In genomic region chr1:8661185-8662110, GRCh38 we compare ENCODE assay signal across 8 cellular contexts.
DNase-seq lines count a peak whose midpoint lies in the region; ATAC-seq, FAIRE-seq and TF ChIP-seq lines count a peak whose summit lies in the region.

No MANE protein-coding gene starts in this region.

- peaks cover 72% of the 10 kb centered on the region for H3K79me2 ChIP-seq in endothelial cell of umbilical vein (ENCODE audit: control insufficient read depth, insufficient read depth, low read length)

- no peaks in the 10 kb centered on the region for H3K27me3 Mint-ChIP-seq in T-helper 2 cell treated with Interferon-gamma antibody and Interleukin-4, amounts not matched to agents 5 μg/mL and 100 μg/mL, for 36 hours (ENCODE audit: low read depth)

- H3K9ac ChIP-seq in endothelial cell of umbilical vein (replicated peaks; ENCODE audit: extremely low read depth, insufficient read depth, low read length) = peak overlapping the region; percentile 18

- dilution Hi-C loops in endothelial cell of umbilical vein (cut with MboI; ENCODE audit: extremely low pct_ligation_motif_present, low sequenced_read_pairs) = no loop called here

- peak; percentile 77 for FAIRE-seq in endothelial cell of umbilical vein (lab: Jason Lieb, UNC)

- BruUV-seq in endothelial cell of umbilical vein (replicated peaks; lab: Mats Ljungman, UMichigan) = no TSS peak

- no peaks in the 10 kb centered on the region for H3K9me1 ChIP-seq in endothelial cell of umbilical vein (replicated peaks; ENCODE audit: control insufficient read depth, extremely low read depth, insufficient read depth, low read length)

- no peak overlapping the region for H3K4me3 ChIP-seq in endothelial cell of umbilical vein (replicated peaks in 1 of 3; ENCODE audit: insufficient read depth in 1 of 3, low read depth in 1 of 3, low read length in 3 of 3)

- no peak overlapping the region for H2AFZ ChIP-seq in endothelial cell of umbilical vein (ENCODE audit: low read depth, low read length)

- no peaks in the 10 kb centered on the region for H3K9me3 Mint-ChIP-seq in T-helper 2 cell treated with Interferon-gamma antibody and Interleukin-4, amounts not matched to agents 5 μg/mL and 100 μg/mL, for 36 hours

- H3K4me2 ChIP-seq in endothelial cell of umbilical vein (ENCODE audit: insufficient read depth, low read length) = peak overlapping the region; percentile 14

- POLR2A ChIA-PET in endothelial cell of umbilical vein (lab: Charles Lee) = interaction anchor here (1.0 kb wide), 1 partner anchor 14 kb away, joined by 8 read pairs; no protein-coding TSS in a partner anchor

- H3K9me3 ChIP-seq in endothelial cell of umbilical vein (replicated peaks; ENCODE audit: control insufficient read depth, insufficient read depth, low read length) = no peaks in the 10 kb centered on the region

- H3K27ac ChIP-seq in endothelial cell of umbilical vein (ENCODE audit: insufficient read depth, low read depth, low read length) = peak overlapping the region; percentile 70

- DNase-seq in EL = peak; percentile 95
- DNase-seq in NCI-H446 treated with DMSO at 0.1 percent for 48 hours (lab: John Stamatoyannopoulos, UW) = peak; percentile 58
- peak; percentile 69 for DNase-seq in endothelial cell of umbilical vein (ENCODE audit: low read depth, low spot score)
- DNase-seq in putamen (ENCODE audit: low spot score) = peak; percentile 24
- DNase-seq in T-helper 2 cell treated with Interferon-gamma antibody and Interleukin-4, amounts not matched to agents 5 μg/mL and 100 μg/mL, for 36 hours (ENCODE audit: low spot score) = no peak

- no peaks in the 10 kb centered on the region for H3K27me3 ChIP-seq in endothelial cell of umbilical vein (ENCODE audit: control insufficient read depth in 2 of 2, insufficient read depth in 2 of 2, low read length in 2 of 2)

- H3K36me3 Mint-ChIP-seq in T-helper 2 cell treated with Interferon-gamma antibody and Interleukin-4, amounts not matched to agents 5 μg/mL and 100 μg/mL, for 36 hours (ENCODE audit: low read depth) = peaks cover 7% of the 10 kb centered on the region

- H3K4me1 ChIP-seq in endothelial cell of umbilical vein (ENCODE audit: control insufficient read depth, extremely low read depth, insufficient read depth, low read length) = peaks cover 41% of the 10 kb centered on the region

- H3K27ac Mint-ChIP-seq in T-helper 2 cell treated with Interferon-gamma antibody and Interleukin-4, amounts not matched to agents 5 μg/mL and 100 μg/mL, for 36 hours = no peak overlapping the region

- intact Hi-C loops in endothelial cell of umbilical vein (cut with micrococcal nuclease) = loop anchor here (2.0 to 5.0 kb wide), 3 partner anchors 15 to 156 kb away; partner anchors contain the start of gene RERE

- H3K36me3 ChIP-seq in endothelial cell of umbilical vein (ENCODE audit: control insufficient read depth in 2 of 2, extremely low read depth in 1 of 2, insufficient read depth in 2 of 2, low read length in 2 of 2) = no peaks in the 10 kb centered on the region

- no peak overlapping the region for H3K4me3 Mint-ChIP-seq in T-helper 2 cell treated with Interferon-gamma antibody and Interleukin-4, amounts not matched to agents 5 μg/mL and 100 μg/mL, for 36 hours

- TF ChIP-seq POLR2A in endothelial cell of umbilical vein (IDR thresholded peaks at IDR 0.05; ENCODE audit: low read depth, low read length) = no peak

- peaks cover 2% of the 10 kb centered on the region for H4K20me1 ChIP-seq in endothelial cell of umbilical vein (replicated peaks; ENCODE audit: control insufficient read depth, extremely low read depth, insufficient read depth, low read length)

- CTCF ChIA-PET in endothelial cell of umbilical vein (lab: Charles Lee) = interaction anchor here (0.9 to 4.0 kb wide), 14 partner anchors 9 to 100 kb away, joined by 3 to 40 read pairs (median 5); no protein-coding TSS in a partner anchor

- ATAC-seq in HG02623 (IDR thresholded peaks at IDR 0.05; ENCODE audit: unreplicated experiment) (no peak), HG02571 (IDR thresholded peaks at IDR 0.05; ENCODE audit: unreplicated experiment) (no peak), GM19351 (IDR thresholded peaks at IDR 0.05; ENCODE audit: unreplicated experiment) (no peak)

- no peak for TF ChIP-seq CTCF in endothelial cell of umbilical vein (IDR thresholded peaks at IDR 0.05; ENCODE audit: extremely low read depth in 1 of 2, insufficient read depth in 1 of 2, low read depth in 1 of 2, low read length in 2 of 2)

- H3K4me1 Mint-ChIP-seq in T-helper 2 cell treated with Interferon-gamma antibody and Interleukin-4, amounts not matched to agents 5 μg/mL and 100 μg/mL, for 36 hours (ENCODE audit: low read depth) = peaks cover 7% of the 10 kb centered on the region

TF ChIP-seq in endothelial cell of umbilical vein, 7 proteins besides CTCF, POLR2A, EP300 and RAD21:
- peak; percentile 61 for TF ChIP-seq FOS (IDR thresholded peaks at IDR 0.05; ENCODE audit: borderline replicate concordance, insufficient read depth, low read length)
- no peak for TF ChIP-seq POLR2AphosphoS5 (IDR thresholded peaks at IDR 0.05; ENCODE audit: insufficient read depth, low read depth, low read length)
- no peak for TF ChIP-seq MYC (IDR thresholded peaks at IDR 0.05; ENCODE audit: low read depth, low read length)
- peak; percentile 26 for TF ChIP-seq JUN (IDR thresholded peaks at IDR 0.05; ENCODE audit: borderline replicate concordance, insufficient read depth, insufficient read length, low read depth)
- peak; percentile 59 for TF ChIP-seq GATA2 (IDR thresholded peaks at IDR 0.05; ENCODE audit: insufficient read depth, insufficient read length, low read depth, low read length)
